25 cellular contexts compared by ENCODE assay signal in the genomic region with DNA sequence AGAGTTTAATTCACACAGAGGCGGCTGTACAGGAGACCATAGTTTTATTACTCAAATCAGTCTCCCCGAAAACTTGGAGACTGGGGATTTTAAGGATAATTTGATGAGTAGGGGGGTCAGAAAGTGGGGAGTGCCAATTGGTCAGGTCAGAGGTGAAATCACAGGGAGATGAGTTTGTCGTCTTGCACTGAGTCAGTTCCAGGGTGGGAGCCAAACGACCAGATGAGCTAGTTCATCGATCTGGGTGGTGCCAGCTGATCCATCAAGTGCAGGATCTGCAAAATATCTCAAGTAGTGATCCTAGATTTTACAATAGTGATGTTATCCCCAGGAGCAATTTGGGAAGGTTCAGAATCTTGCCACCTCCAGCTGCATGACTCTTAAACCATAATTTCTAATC.
"Had no signal": no experiment of that assay in that cellular context is flagged by ENCODE, and none has a peak within 500 bp of the region (broad histone marks: within the 10 kb centered on the region; RNA-seq: fewer than 3 reads in every experiment).

No MANE protein-coding gene starts in this region.

- H3K4me3 ChIP-seq: neural progenitor cell, ovary, psoas muscle, right lobe of liver, sigmoid colon, suprapubic skin, testis, tibial artery, transverse colon, upper lobe of right lung, uterus had no signal

- H3K4me1 ChIP-seq: neural progenitor cell, parathyroid adenoma, uterus had no signal

- H3K9ac ChIP-seq: neural progenitor cell, parathyroid adenoma had no signal

- DNase-seq: natural killer cell; occipital lobe; ovary; posterior cingulate gyrus; psoas muscle; right cardiac atrium; right lobe of liver; sigmoid colon; small intestine; stimulated activated CD4-positive, alpha-beta T cell treated with anti-CD3 and anti-CD28 coated beads, Interleukin-15, amount 100 ng/mL, for 24 hours; stimulated activated CD4-positive, alpha-beta T cell treated with anti-CD3 and anti-CD28 coated beads, Interleukin-2, amount 100 ng/mL, for 24 hours; stimulated activated CD4-positive, alpha-beta T cell treated with anti-CD3 and anti-CD28 coated beads, Interleukin-2, amount 100 ng/mL, for 48 hours; stimulated activated CD4-positive, alpha-beta T cell treated with anti-CD3 and anti-CD28 coated beads, Interleukin-4, amount 100 ng/mL, for 24 hours; stimulated activated naive B cell treated with anti-CD40 and anti-IgM and Interleukin-4, amounts not matched to agents 10 μg/mL and 1 μg/mL and 100 μg/mL, for 72 hours; stimulated activated naive CD8-positive, alpha-beta T cell treated with anti-CD3 and anti-CD28 coated beads, Interleukin-15, amount 100 ng/mL, for 72 hours; stimulated activated naive CD8-positive, alpha-beta T cell treated with anti-CD3 and anti-CD28 coated beads, Interleukin-15, Interleukin-2, amounts not matched to agents 100 U/mL and 50 U/mL, for 24 hours; substantia nigra; testis; tibial artery; transverse colon; upper lobe of right lung; uterus had no signal

- H2AFZ ChIP-seq: neural progenitor cell, parathyroid adenoma had no signal

- H3K27ac ChIP-seq: neural progenitor cell, ovary, parathyroid adenoma, psoas muscle, right lobe of liver, sigmoid colon, suprapubic skin, testis, tibial artery, transverse colon, upper lobe of right lung, uterus had no signal

- H3K27me3 ChIP-seq: neural progenitor cell, ovary, right lobe of liver, sigmoid colon, suprapubic skin, testis, tibial artery, transverse colon, upper lobe of right lung, uterus had no signal

- H3K9me3 ChIP-seq: ovary, psoas muscle, right lobe of liver, sigmoid colon, suprapubic skin, testis, tibial artery, transverse colon, upper lobe of right lung, uterus had no signal

- H3K4me2 ChIP-seq: neural progenitor cell had no signal

- H3K36me3 ChIP-seq: neural progenitor cell, ovary, suprapubic skin, transverse colon, uterus had no signal
